ENCODE assay signal across 15 cellular contexts in genomic region chr12:14934511-14934910, GRCh38. TPM values are rescaled to one million over a fixed set of nuclear protein-coding genes. Genes with fewer than 3 reads are reported as not detected.
DNase-seq lines count a peak whose midpoint lies in the region; ATAC-seq, FAIRE-seq and TF ChIP-seq lines count a peak whose summit lies in the region.
"Had no signal": no experiment of that assay in that cellular context is flagged by ENCODE, and none has a peak within 500 bp of the region (broad histone marks: within the 10 kb centered on the region; RNA-seq: fewer than 3 reads in every experiment).

No MANE protein-coding gene starts in this region.

- H3K18ac ChIP-seq in IMR-90 (ENCODE audit: low read depth, low read length): peak overlapping the region; percentile 48; the same call in 1 of the 2 replicates
- H3K18ac ChIP-seq in H1 (ENCODE audit: extremely low read depth, low read length): no peak overlapping the region

- no peak overlapping the region for H3K23ac ChIP-seq in IMR-90 (ENCODE audit: low read depth, low read length)
- H3K23ac ChIP-seq in H1 (ENCODE audit: insufficient read length): no peak overlapping the region

- no peaks in the 10 kb centered on the region for H3K9me3 ChIP-seq in IMR-90 (ENCODE audit: control insufficient read depth, insufficient read depth, low read length)
- H3K9me3 ChIP-seq in H1 (ENCODE audit: insufficient read depth in 2 of 2, low read depth in 1 of 2, low read length in 1 of 2): no peaks in the 10 kb centered on the region
- H3K9me3 ChIP-seq in vagina: no peaks in the 10 kb centered on the region
- H3K9me3 ChIP-seq: BLaER1 treated with 17β-estradiol and CSF1 and Interleukin-3, amounts not matched to agents 10 nM and 100 nM had no signal

- no peak overlapping the region for H3K4me2 ChIP-seq in IMR-90 (ENCODE audit: low read depth, low read length)
- no peak overlapping the region for H3K4me2 ChIP-seq in H1 (ENCODE audit: insufficient read depth in 1 of 2, low read depth in 2 of 2, low read length in 2 of 2)
- H3K4me2 ChIP-seq: BLaER1 treated with 17β-estradiol and CSF1 and Interleukin-3, amounts not matched to agents 10 nM and 100 nM had no signal

- TF ChIP-seq CTCF in IMR-90 (conservative IDR thresholded peaks at IDR 0.05; ENCODE audit: low read depth, low read length): no peak
- no peak for TF ChIP-seq CTCF in H1 (IDR thresholded peaks at IDR 0.05; ENCODE audit: control extremely low read depth in 1 of 3, insufficient read depth in 1 of 3, low read depth in 1 of 3, low read length in 3 of 3)
- TF ChIP-seq CTCF in nephron progenitor cell (IDR thresholded peaks at IDR 0.05): no peak
- TF ChIP-seq CTCF in vagina (IDR thresholded peaks at IDR 0.05): no peak

- CTCF ChIA-PET in IMR-90 (lab: Yijun Ruan, JAX): no interaction called here
- CTCF ChIA-PET in H1 (lab: Charles Lee; ENCODE audit: partially characterized antibody): interaction anchor here (0.6 to 1.9 kb wide), 9 partner anchors 10 to 87 kb away, joined by 3 to 6 read pairs (median 4); partner anchors contain the start of gene PDE6H

- no peaks in the 10 kb centered on the region for H3K23me2 ChIP-seq in H1 (ENCODE audit: low read depth, low read length)

- H2BK15ac ChIP-seq in IMR-90 (ENCODE audit: low read depth, low read length) (no peak overlapping the region), H1 (ENCODE audit: low read length) (no peak overlapping the region)

- H3K4me1 Mint-ChIP-seq in nephron progenitor cell: peaks cover 42% of the 10 kb centered on the region

- no peaks in the 10 kb centered on the region for H3K36me3 ChIP-seq in IMR-90 (ENCODE audit: control insufficient read depth, insufficient read depth, low read length)
- H3K36me3 ChIP-seq in H1 (ENCODE audit: control insufficient read depth in 2 of 4, insufficient read depth in 4 of 4, low read length in 3 of 4): no peaks in the 10 kb centered on the region
- no peaks in the 10 kb centered on the region for H3K36me3 ChIP-seq in vagina

- in situ Hi-C loops in IMR-90 (cut with MboI; ENCODE audit: low sequenced_read_pairs): no loop called here

- dilution Hi-C loops in IMR-90 (cut with HindIII; ENCODE audit: low sequenced_read_pairs, unreplicated experiment): no loop called here

- H3K27ac ChIP-seq in IMR-90 (ENCODE audit: insufficient read depth, low read length) (no peak overlapping the region), H1 (ENCODE audit: low read depth, low read length) (no peak overlapping the region), vagina (peak overlapping the region; percentile 15)
- H3K27ac ChIP-seq: BLaER1 treated with 17β-estradiol and CSF1 and Interleukin-3, amounts not matched to agents 10 nM and 100 nM; HL-60 had no signal

- no peak overlapping the region for H3K56ac ChIP-seq in IMR-90 (ENCODE audit: extremely low read depth, insufficient read depth, low read length)
- H3K56ac ChIP-seq in H1 (replicated peaks; ENCODE audit: insufficient read length, low read depth, low read length): no peak overlapping the region

- H3K4ac ChIP-seq in IMR-90 (ENCODE audit: low read depth, low read length) (no peak overlapping the region), H1 (replicated peaks; ENCODE audit: insufficient read length, low read depth, low read length) (no peak overlapping the region)

- no peak overlapping the region for H3K4me3 ChIP-seq in IMR-90 (ENCODE audit: insufficient read depth, low read depth, low read length)
- no peak overlapping the region for H3K4me3 ChIP-seq in H1 (ENCODE audit: extremely low read depth in 1 of 4, insufficient read depth in 2 of 4, low read depth in 3 of 4, low read length in 4 of 4)
- no peak overlapping the region for H3K4me3 ChIP-seq in vagina
- H3K4me3 ChIP-seq: BLaER1 treated with 17β-estradiol and CSF1 and Interleukin-3, amounts not matched to agents 10 nM and 100 nM; GM12878 had no signal

- no peaks in the 10 kb centered on the region for H3K27me3 Mint-ChIP-seq in nephron progenitor cell (ENCODE audit: low read depth, poor library complexity)

- H2BK20ac ChIP-seq in IMR-90 (ENCODE audit: low read depth, low read length) (no peak overlapping the region), H1 (ENCODE audit: low read length) (no peak overlapping the region)

- H3K79me1 ChIP-seq in IMR-90 (ENCODE audit: low read depth in 1 of 2, low read length in 2 of 2) (no peaks in the 10 kb centered on the region), H1 (ENCODE audit: low read depth, low read length) (no peaks in the 10 kb centered on the region)

- H2BK5ac ChIP-seq in IMR-90 (ENCODE audit: low read depth, low read length, poor library complexity, severe bottlenecking): no peak overlapping the region
- no peak overlapping the region for H2BK5ac ChIP-seq in H1 (ENCODE audit: low read depth, low read length)

- H2BK12ac ChIP-seq in H1 (ENCODE audit: low read depth, low read length): no peak overlapping the region

- POLR2A ChIA-PET in IMR-90 (lab: Charles Lee; ENCODE audit: unreplicated experiment) (no interaction called here), H1 (lab: Charles Lee; ENCODE audit: partially characterized antibody) (no interaction called here)

- H4K8ac ChIP-seq in IMR-90 (ENCODE audit: low read depth in 2 of 2, low read length in 2 of 2) (no peak overlapping the region), H1 (ENCODE audit: extremely low read depth, insufficient read depth, low read length) (no peak overlapping the region)

- intact Hi-C loops in IMR-90 (cut with micrococcal nuclease): loop anchor here (1.0 kb wide), 1 partner anchor 17 kb away; no protein-coding TSS in a partner anchor
- intact Hi-C loops in vagina (cut with DNase I): no loop called here

- H3K9me3 Mint-ChIP-seq in nephron progenitor cell: no peaks in the 10 kb centered on the region

- 100% methylated on average over 1 of the region's 2 CpGs; no CpG with 5 or more reads in 1 of the 2 experiments for WGBS in IMR-90 (ENCODE audit: extremely low coverage in 2 of 2, insufficient read length in 1 of 2), 2 experiments
- WGBS in H1 (ENCODE audit: extremely low coverage in 1 of 2, insufficient coverage in 1 of 2, insufficient read length in 1 of 2, insufficient replicate concordance in 2 of 2, low coverage in 1 of 2, low lambda C conversion rate in 2 of 2, missing lambda C conversion rate in 1 of 2), 2 experiments: 87% methylated on average over 2 of the region's 2 CpGs; no CpG with 5 or more reads in 1 of the 2 experiments

- no peaks in the 10 kb centered on the region for H3K36me3 Mint-ChIP-seq in nephron progenitor cell (ENCODE audit: low read depth)

- H2AK5ac ChIP-seq in IMR-90 (ENCODE audit: low read depth, low read length): no peak overlapping the region
- no peak overlapping the region for H2AK5ac ChIP-seq in H1 (ENCODE audit: low read depth, low read length)

- no peak for TF ChIP-seq POLR2A in IMR-90 (IDR thresholded peaks at IDR 0.05; ENCODE audit: low read depth, low read length)
- no peak for TF ChIP-seq POLR2A in H1 (IDR thresholded peaks at IDR 0.05; ENCODE audit: control extremely low read depth in 1 of 2, low read depth in 2 of 2, low read length in 2 of 2)
- TF ChIP-seq POLR2A in vagina (IDR thresholded peaks at IDR 0.05): no peak

- ATAC-seq in IMR-90 (ENCODE audit: low read depth): no peak
- ATAC-seq: GM12878 had no signal

- H4K20me1 ChIP-seq in IMR-90 (ENCODE audit: insufficient read depth, low read length): no peaks in the 10 kb centered on the region
- H4K20me1 ChIP-seq in H1 (replicated peaks in 1 of 2; ENCODE audit: control insufficient read depth in 1 of 2, insufficient read depth in 2 of 2, low read length in 2 of 2): no peaks in the 10 kb centered on the region
- H4K20me1 ChIP-seq: BLaER1 treated with 17β-estradiol and CSF1 and Interleukin-3, amounts not matched to agents 10 nM and 100 nM had no signal

- no peak for TF ChIP-seq RAD21 in IMR-90 (IDR thresholded peaks at IDR 0.05; ENCODE audit: low read length)
- TF ChIP-seq RAD21 in H1 (IDR thresholded peaks at IDR 0.05 in 1 of 2, conservative IDR thresholded peaks at IDR 0.05 in 1 of 2; ENCODE audit: low read depth in 2 of 2, low read length in 2 of 2): no peak

- no TSS peak for BruUV-seq in IMR-90 (replicated peaks; lab: Mats Ljungman, UMichigan)

- H2AFZ ChIP-seq in IMR-90 (replicated peaks; ENCODE audit: low read length, poor library complexity) (no peak overlapping the region), H1 (ENCODE audit: low read length) (peak overlapping the region; percentile 42; the same call in 1 of the 2 replicates)

- H3K9me1 ChIP-seq in IMR-90 (ENCODE audit: insufficient read depth, low read length): no peaks in the 10 kb centered on the region; the same call in 1 of the 2 replicates

- no peak overlapping the region for H3K9ac ChIP-seq in IMR-90 (ENCODE audit: low read depth, low read length)
- H3K9ac ChIP-seq in H1 (replicated peaks in 1 of 4; ENCODE audit: extremely low read depth in 1 of 4, low read depth in 3 of 4, low read length in 3 of 4): no peak overlapping the region
- H3K9ac ChIP-seq: BLaER1 treated with 17β-estradiol and CSF1 and Interleukin-3, amounts not matched to agents 10 nM and 100 nM had no signal

- peak overlapping the region; percentile 94 for H3K27ac Mint-ChIP-seq in nephron progenitor cell

- H3K27me3 ChIP-seq in IMR-90 (ENCODE audit: control insufficient read depth, insufficient read depth, low read length) (no peaks in the 10 kb centered on the region), H1 (replicated peaks in 1 of 4; ENCODE audit: control insufficient read depth in 3 of 4, extremely low read depth in 1 of 4, insufficient read depth in 3 of 4, low read length in 3 of 4) (no peaks in the 10 kb centered on the region), vagina (no peaks in the 10 kb centered on the region)
- H3K27me3 ChIP-seq: BLaER1 treated with 17β-estradiol and CSF1 and Interleukin-3, amounts not matched to agents 10 nM and 100 nM had no signal

- DNase-seq in IMR-90 (no peak), H1 (ENCODE audit: low read depth in 1 of 2, low spot score in 2 of 2) (no peak), nephron progenitor cell (no peak), vagina (ENCODE audit: extremely low spot score in 2 of 2) (no peak), NCI-H1417 treated with DMSO at 0.1 percent for 48 hours (lab: John Stamatoyannopoulos, UW) (no peak), NCI-H128 (lab: John Stamatoyannopoulos, UW; ENCODE audit: unreplicated experiment) (no peak), GF-D8 (lab: John Stamatoyannopoulos, UW) (no peak)
- DNase-seq: GOT3; KBM-7; NCI-H1694; NCI-H69; NK-92 treated with Interleukin-12 subunit alpha and Interleukin-12 subunit beta, amount 100 ng/mL, for 24 hours had no signal

- H4K91ac ChIP-seq in IMR-90 (ENCODE audit: insufficient read depth, low read depth, low read length) (no peak overlapping the region), H1 (replicated peaks; ENCODE audit: insufficient read length, low read length) (no peak overlapping the region)

- no peak overlapping the region for H3K14ac ChIP-seq in IMR-90 (replicated peaks; ENCODE audit: low read depth, low read length)
- H3K14ac ChIP-seq in H1 (ENCODE audit: insufficient read length): no peak overlapping the region

- H4K5ac ChIP-seq in IMR-90 (ENCODE audit: low read depth, low read length): no peak overlapping the region; the same call in 1 of the 2 replicates
- H4K5ac ChIP-seq in H1 (ENCODE audit: insufficient read length, low read depth, low read length): no peak overlapping the region

- TF ChIP-seq EP300 in H1 (IDR thresholded peaks at IDR 0.05; ENCODE audit: borderline replicate concordance in 1 of 2, low read depth in 2 of 2, low read length in 2 of 2): no peak

- H3K79me2 ChIP-seq in H1 (ENCODE audit: control insufficient read depth in 1 of 2, insufficient read depth in 2 of 2, low read length in 2 of 2): no peaks in the 10 kb centered on the region

- peaks cover 3% of the 10 kb centered on the region; the same call in 1 of the 2 replicates for H3K4me1 ChIP-seq in IMR-90 (ENCODE audit: control insufficient read depth, insufficient read depth, low read length)
- H3K4me1 ChIP-seq in H1 (replicated peaks in 1 of 4; ENCODE audit: control insufficient read depth in 3 of 4, insufficient read depth in 4 of 4, low read length in 3 of 4): no peaks in the 10 kb centered on the region
- peaks cover 20% of the 10 kb centered on the region for H3K4me1 ChIP-seq in vagina

- no peak overlapping the region for H2BK120ac ChIP-seq in IMR-90 (ENCODE audit: low read depth, low read length)
- no peak overlapping the region for H2BK120ac ChIP-seq in H1 (replicated peaks; ENCODE audit: low read depth, low read length)

- H2AK9ac ChIP-seq in IMR-90 (replicated peaks; ENCODE audit: low read depth, low read length, poor library complexity): no peak overlapping the region

- FAIRE-seq in H1 (lab: Jason Lieb, UNC): no peak
- FAIRE-seq: GM12878 had no signal

- no peak overlapping the region for H3K4me3 Mint-ChIP-seq in nephron progenitor cell

RNA-seq across cellular contexts. Expression of gene ERP27, which starts 3.8 kb away (rescaled TPM):
- not detected in 2 replicates for total RNA-seq in IMR-90 (2012; rRNA removed)
- not detected in 2 replicates for polyA plus RNA-seq in IMR-90 (2012; rRNA removed)
- not detected in 2 replicates for polyA plus RNA-seq in IMR-90 (2012; cell fraction: cytosol; rRNA removed)
- polyA plus RNA-seq in IMR-90 (2012; cell fraction: nucleus; rRNA removed; ENCODE audit: low replicate concordance): not detected in 2 replicates
- total RNA-seq in H1 (2021; fragmentation: NEBNext Ultra II Directional; extraction: Animal tissue kit (Norgen Biotek cat#: 25700)): not detected in 2 replicates
- not detected in 2 replicates for polyA plus RNA-seq in H1 (2011; rRNA removed)
- polyA plus RNA-seq in H1 (2011; cell fraction: cytosol; rRNA removed): not detected
- polyA plus RNA-seq in H1 (2011; cell fraction: nucleus; rRNA removed): not detected
- polyA plus RNA-seq in H1 (2012, experiment 1 of 2): not detected in 4 replicates
- polyA plus RNA-seq in H1 (2012, experiment 2 of 2): not detected
- polyA plus RNA-seq in H1 (2013, experiment 1 of 2): not detected
- polyA plus RNA-seq in H1 (2013, experiment 2 of 2): 0.04 TPM
- polyA minus RNA-seq in H1 (2011; rRNA and poly(A)+ RNA removed): not detected in 2 replicates
- not detected for polyA minus RNA-seq in H1 (2011; cell fraction: cytosol; rRNA and poly(A)+ RNA removed)
- polyA minus RNA-seq in H1 (2011; cell fraction: nucleus; rRNA and poly(A)+ RNA removed): not detected
- total RNA-seq in vagina: 2.2 TPM

RNA-seq across cellular contexts. Expression of gene ARHGDIB, which starts 26.9 kb away (rescaled TPM):
- 24.9 and 28.1 TPM in 2 replicates for total RNA-seq in IMR-90 (2012; rRNA removed)
- 30.7 and 31.8 TPM in 2 replicates for polyA plus RNA-seq in IMR-90 (2012; rRNA removed)
- polyA plus RNA-seq in IMR-90 (2012; cell fraction: cytosol; rRNA removed): 14.3 and 33.3 TPM in 2 replicates
- 4.4 and 8.4 TPM in 2 replicates for polyA plus RNA-seq in IMR-90 (2012; cell fraction: nucleus; rRNA removed; ENCODE audit: low replicate concordance)
- 0.48 and 0.82 TPM in 2 replicates for total RNA-seq in H1 (2021; fragmentation: NEBNext Ultra II Directional; extraction: Animal tissue kit (Norgen Biotek cat#: 25700))
- polyA plus RNA-seq in H1 (2011; rRNA removed): 0.55 and 1.3 TPM in 2 replicates
- 0.39 TPM for polyA plus RNA-seq in H1 (2011; cell fraction: cytosol; rRNA removed)
- 0.17 TPM for polyA plus RNA-seq in H1 (2011; cell fraction: nucleus; rRNA removed)
- polyA plus RNA-seq in H1 (2012, experiment 1 of 2): 1.1 to 1.2 TPM (median 1.1 TPM) in 4 replicates
- 0.38 TPM for polyA plus RNA-seq in H1 (2012, experiment 2 of 2)
- polyA plus RNA-seq in H1 (2013, experiment 1 of 2): 1.6 TPM
- 1.8 TPM for polyA plus RNA-seq in H1 (2013, experiment 2 of 2)
- polyA minus RNA-seq in H1 (2011; rRNA and poly(A)+ RNA removed): 1.1 TPM in 1 of 2 replicates, not detected in the other
- polyA minus RNA-seq in H1 (2011; cell fraction: cytosol; rRNA and poly(A)+ RNA removed): not detected
- polyA minus RNA-seq in H1 (2011; cell fraction: nucleus; rRNA and poly(A)+ RNA removed): not detected
- 153 TPM for total RNA-seq in vagina

RNA-seq across cellular contexts. Expression of gene PDE6H, which starts 38.3 kb away (rescaled TPM):
- total RNA-seq in IMR-90 (2012; rRNA removed): not detected in 2 replicates
- not detected in 2 replicates for polyA plus RNA-seq in IMR-90 (2012; rRNA removed)
- not detected in 2 replicates for polyA plus RNA-seq in IMR-90 (2012; cell fraction: cytosol; rRNA removed)
- polyA plus RNA-seq in IMR-90 (2012; cell fraction: nucleus; rRNA removed; ENCODE audit: low replicate concordance): not detected in 2 replicates
- total RNA-seq in H1 (2021; fragmentation: NEBNext Ultra II Directional; extraction: Animal tissue kit (Norgen Biotek cat#: 25700)): not detected in 2 replicates
- not detected in 2 replicates for polyA plus RNA-seq in H1 (2011; rRNA removed)
- polyA plus RNA-seq in H1 (2011; cell fraction: cytosol; rRNA removed): not detected
- not detected for polyA plus RNA-seq in H1 (2011; cell fraction: nucleus; rRNA removed)
- not detected in 4 replicates for polyA plus RNA-seq in H1 (2012, experiment 1 of 2)
- polyA plus RNA-seq in H1 (2012, experiment 2 of 2): not detected
- not detected for polyA plus RNA-seq in H1 (2013, experiment 1 of 2)
- not detected for polyA plus RNA-seq in H1 (2013, experiment 2 of 2)
- not detected in 2 replicates for polyA minus RNA-seq in H1 (2011; rRNA and poly(A)+ RNA removed)
- not detected for polyA minus RNA-seq in H1 (2011; cell fraction: cytosol; rRNA and poly(A)+ RNA removed)
- not detected for polyA minus RNA-seq in H1 (2011; cell fraction: nucleus; rRNA and poly(A)+ RNA removed)
- not detected for total RNA-seq in vagina
- total RNA-seq: GM12878 had no signal

RNA-seq across cellular contexts. Expression of gene MGP, which starts 48.9 kb away (rescaled TPM):
- total RNA-seq in IMR-90 (2012; rRNA removed) (0.56 and 1.4 TPM in 2 replicates), vagina (1,065 TPM)
- polyA plus RNA-seq in IMR-90 (2012; rRNA removed) (1.9 and 2.7 TPM in 2 replicates), H1 (2011; rRNA removed) (not detected in 2 replicates)
- 0.65 and 1.2 TPM in 2 replicates for polyA plus RNA-seq in IMR-90 (2012; cell fraction: cytosol; rRNA removed)
- 0.10 and 0.57 TPM in 2 replicates for polyA plus RNA-seq in IMR-90 (2012; cell fraction: nucleus; rRNA removed; ENCODE audit: low replicate concordance)
- total RNA-seq in H1 (2021; fragmentation: NEBNext Ultra II Directional; extraction: Animal tissue kit (Norgen Biotek cat#: 25700)): not detected in 2 replicates
- not detected for polyA plus RNA-seq in H1 (2011; cell fraction: cytosol; rRNA removed)
- not detected for polyA plus RNA-seq in H1 (2011; cell fraction: nucleus; rRNA removed)
- not detected in 4 replicates for polyA plus RNA-seq in H1 (2012, experiment 1 of 2)
- not detected for polyA plus RNA-seq in H1 (2012, experiment 2 of 2)
- not detected for polyA plus RNA-seq in H1 (2013, experiment 1 of 2)
- polyA plus RNA-seq in H1 (2013, experiment 2 of 2): not detected
- polyA minus RNA-seq in H1 (2011; rRNA and poly(A)+ RNA removed): not detected in 2 replicates
- not detected for polyA minus RNA-seq in H1 (2011; cell fraction: cytosol; rRNA and poly(A)+ RNA removed)
- not detected for polyA minus RNA-seq in H1 (2011; cell fraction: nucleus; rRNA and poly(A)+ RNA removed)

Comparison
In these comparisons a context has a peak if more than half of its experiments do, and no peak if none do; other contexts are left out.
1. RNA of gene ARHGDIB, which starts 26.9 kb away (total RNA-seq): 153 TPM in vagina (single experiment) and 24.9 to 28.1 TPM in IMR-90; 0.48 to 0.82 TPM in H1; every median in the first group is over 10 times any median in the second.